ENCODE assay signal across 16 cellular contexts in the genomic region with DNA sequence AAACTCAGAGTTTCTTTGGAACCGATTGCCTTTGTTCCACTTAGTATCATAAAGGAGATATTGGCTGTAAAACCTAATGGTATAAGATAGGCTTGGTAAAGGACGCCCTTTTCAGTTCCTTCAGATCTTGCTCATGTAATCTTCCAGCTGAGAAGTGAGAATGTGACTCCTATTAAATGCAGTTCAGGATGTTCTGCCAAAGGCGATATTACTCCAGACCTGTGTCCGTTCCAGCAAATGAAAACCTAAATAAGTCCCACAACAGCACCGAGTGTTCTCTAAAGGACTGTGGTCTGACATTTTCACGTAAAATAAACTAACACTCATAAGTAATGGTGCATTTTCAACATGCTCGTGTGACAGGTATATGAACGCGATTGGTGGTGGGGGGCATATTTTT.
A peak's percentile ranks its signal among the peaks of the same experiment; 100 is the strongest.
DNase-seq lines count a peak whose midpoint lies in the region; ATAC-seq and TF ChIP-seq lines count a peak whose summit lies in the region.
"Had no signal": no experiment of that assay in that cellular context is flagged by ENCODE, and none has a peak within 500 bp of the region (broad histone marks: within the 10 kb centered on the region; RNA-seq: fewer than 3 reads in every experiment).

No MANE protein-coding gene starts in this region.

- WGBS in GM23248 (ENCODE audit: low coverage in 1 of 2, low lambda C conversion rate in 2 of 2, missing lambda C conversion rate in 2 of 2), 2 experiments = 29 to 33% methylated on average over 8 to 9 of the region's 9 CpGs
- 46% methylated on average over 9 of the region's 9 CpGs for WGBS in prostate gland
- 87% methylated on average over 9 of the region's 9 CpGs for WGBS in suprapubic skin

- H3K27ac ChIP-seq in GM23248 (no peak overlapping the region), prostate gland (peak overlapping the region; percentile 31 to 48), suprapubic skin (peak overlapping the region; percentile 63)
- H3K27ac ChIP-seq: RWPE1 had no signal

- H2AFZ ChIP-seq in GM23248 = no peak overlapping the region

- peak; percentile 13 for DNase-seq in GM23248
- no peak for DNase-seq in Right ventricle myocardium superior
- DNase-seq in prostate gland (ENCODE audit: low spot score) = peak; percentile 48
- DNase-seq in suprapubic skin (ENCODE audit: low spot score in 2 of 2) = no peak
- DNase-seq in C1 segment of cervical spinal cord (lab: John Stamatoyannopoulos, UW) = no peak
- no peak for DNase-seq in NCI-H82 (lab: John Stamatoyannopoulos, UW)
- no peak for DNase-seq in SKM-1 (lab: John Stamatoyannopoulos, UW; ENCODE audit: unreplicated experiment)
- DNase-seq: Caco-2, GOT3, KBM-7, NCI-H1092, NCI-H2107, NCI-H345 had no signal

- ATAC-seq in Right ventricle myocardium superior (ENCODE audit: poor library complexity) (peak; percentile 89), GM18868 (IDR thresholded peaks at IDR 0.05; ENCODE audit: unreplicated experiment) (no peak)
- ATAC-seq: GM12878 had no signal

- intact Hi-C loops in Right ventricle myocardium superior (cut with DNase I) (no loop called here), prostate gland (cut with DNase I) (loop anchor here (5.0 to 10.0 kb wide), 2 partner anchors 222 to 535 kb away; partner anchors contain the start of gene PTPRG)

- H3K4me3 ChIP-seq in GM23248 (no peak overlapping the region), prostate gland (no peak overlapping the region), suprapubic skin (no peak overlapping the region)
- H3K4me3 ChIP-seq: GM12878 had no signal

- H3K9me3 ChIP-seq in GM23248 (ENCODE audit: low read depth) (no peaks in the 10 kb centered on the region), prostate gland (no peaks in the 10 kb centered on the region), suprapubic skin (no peaks in the 10 kb centered on the region)
- H3K9me3 ChIP-seq: Caco-2 had no signal

- TF ChIP-seq POLR2A in prostate gland (IDR thresholded peaks at IDR 0.05) (no peak), suprapubic skin (IDR thresholded peaks at IDR 0.05) (no peak)

- no peaks in the 10 kb centered on the region for H3K27me3 ChIP-seq in GM23248 (replicated peaks; ENCODE audit: insufficient read depth)
- no peaks in the 10 kb centered on the region for H3K27me3 ChIP-seq in prostate gland (replicated peaks; ENCODE audit: insufficient read depth)
- H3K27me3 ChIP-seq in suprapubic skin = no peaks in the 10 kb centered on the region

- in situ Hi-C loops in GM23248 (cut with MboI) = no loop called here

- no peaks in the 10 kb centered on the region for H4K20me1 ChIP-seq in GM23248 (ENCODE audit: insufficient read depth)

- peaks cover 13% of the 10 kb centered on the region for H3K4me1 ChIP-seq in GM23248 (ENCODE audit: insufficient read depth)
- no peaks in the 10 kb centered on the region for H3K4me1 ChIP-seq in prostate gland (replicated peaks)
- H3K4me1 ChIP-seq in suprapubic skin = peaks cover 9% of the 10 kb centered on the region
- H3K4me1 ChIP-seq: Caco-2 had no signal

- H3K36me3 ChIP-seq in GM23248 (ENCODE audit: low read depth) = no peaks in the 10 kb centered on the region
- no peaks in the 10 kb centered on the region for H3K36me3 ChIP-seq in prostate gland
- no peaks in the 10 kb centered on the region for H3K36me3 ChIP-seq in suprapubic skin

- no peak overlapping the region for H3K4me2 ChIP-seq in GM23248 (ENCODE audit: unreplicated experiment)

- no peaks in the 10 kb centered on the region for H3F3A ChIP-seq in GM23248 (ENCODE audit: insufficient read depth)

- H3K9ac ChIP-seq in GM23248 = no peak overlapping the region

- H3K79me2 ChIP-seq in GM23248 (ENCODE audit: insufficient read depth) = no peaks in the 10 kb centered on the region

- TF ChIP-seq CTCF in prostate gland (IDR thresholded peaks at IDR 0.05) = no peak
- TF ChIP-seq CTCF in suprapubic skin (IDR thresholded peaks at IDR 0.05) = no peak

- TF ChIP-seq EP300 in suprapubic skin (IDR thresholded peaks at IDR 0.05) = no peak

- H3K9me2 ChIP-seq in GM23248 (ENCODE audit: insufficient read depth) = no peaks in the 10 kb centered on the region

Comparison
In these comparisons a context has a peak if more than half of its experiments do, and no peak if none do; other contexts are left out.
1. DNase-seq: peak in GM23248 (single experiment) and prostate gland (single experiment); none in Right ventricle myocardium superior (single experiment), suprapubic skin (0 of 2), C1 segment of cervical spinal cord (0 of 14), NCI-H82 (single experiment) and SKM-1 (single experiment).